In the genomic region with DNA sequence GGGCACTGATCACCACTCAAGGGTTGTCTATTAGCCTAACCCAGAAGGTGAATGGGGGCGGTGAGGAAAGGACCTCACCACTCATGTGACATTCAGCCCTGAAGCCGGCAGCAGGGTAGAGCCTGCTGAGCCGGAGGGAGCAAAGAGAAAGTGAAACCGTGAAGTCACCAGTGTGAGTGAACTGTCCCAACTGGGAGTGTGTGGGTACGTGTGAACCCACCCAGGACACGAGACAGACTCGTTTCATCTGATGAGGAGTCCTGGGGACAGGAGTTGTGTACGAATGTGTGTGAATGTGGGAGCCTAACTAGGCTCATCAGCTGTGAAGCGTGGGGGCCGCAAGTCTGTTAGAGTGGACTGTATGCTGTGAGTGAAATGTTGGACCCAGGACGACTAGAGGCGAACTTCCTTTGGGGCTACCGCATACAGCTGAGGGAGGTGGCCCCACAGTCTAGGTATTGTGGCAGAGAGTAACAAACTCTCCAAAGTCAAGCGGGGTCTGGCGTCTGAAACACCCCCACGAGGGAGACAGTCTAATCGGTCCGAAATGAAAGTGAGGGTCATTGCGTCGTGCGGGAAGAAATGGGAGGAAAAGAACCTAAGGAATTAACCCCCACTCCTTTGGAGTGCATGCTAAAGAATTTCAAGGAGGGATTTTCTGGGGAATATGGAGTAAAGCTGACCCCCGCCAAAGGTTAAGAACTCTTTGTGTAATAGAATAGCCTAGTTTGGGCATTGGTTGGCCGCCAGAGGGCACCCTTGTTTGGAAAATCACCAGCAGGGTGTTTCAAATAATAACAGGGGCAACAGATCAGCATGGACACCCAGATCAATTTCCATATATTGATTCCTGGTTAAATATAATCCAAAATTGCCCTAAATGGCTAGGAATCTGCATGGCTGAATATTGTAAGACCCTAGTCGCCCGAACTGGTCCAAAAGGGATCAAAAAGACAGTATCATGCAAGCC, we compare ENCODE assay signal across 8 cellular contexts. TPM values are rescaled to one million over a fixed set of nuclear protein-coding genes. Genes with fewer than 3 reads are reported as not detected.
DNase-seq lines count a peak whose midpoint lies in the region; ATAC-seq and TF ChIP-seq lines count a peak whose summit lies in the region.

No MANE protein-coding gene starts in this region.

- peak overlapping the region; percentile 47 for H3K4me3 ChIP-seq in naive thymus-derived CD4-positive, alpha-beta T cell (ENCODE audit: low read length)
- H3K4me3 ChIP-seq in gastroesophageal sphincter (no peak overlapping the region), mammary epithelial cell (replicated peaks in 1 of 3; ENCODE audit: insufficient read depth in 1 of 3, low read depth in 2 of 3, low read length in 3 of 3) (no peak overlapping the region)

- TF ChIP-seq CTCF in GM12872 (IDR thresholded peaks at IDR 0.05; ENCODE audit: insufficient read depth, low read depth, low read length) (peak; percentile 62), gastroesophageal sphincter (IDR thresholded peaks at IDR 0.05) (no peak), mammary epithelial cell (conservative IDR thresholded peaks at IDR 0.05 in 1 of 2, IDR thresholded peaks at IDR 0.05 in 1 of 2; ENCODE audit: extremely low read depth in 1 of 2, insufficient read depth in 1 of 2, low read depth in 1 of 2, low read length in 2 of 2) (no peak)

- TF ChIP-seq POLR2A in gastroesophageal sphincter (IDR thresholded peaks at IDR 0.05), result no peak

- H3K79me2 ChIP-seq in mammary epithelial cell (ENCODE audit: insufficient read depth, low read length), result no peaks in the 10 kb centered on the region

- H3K4me1 Mint-ChIP-seq in activated naive CD4-positive, alpha-beta T cell treated with anti-CD3 and anti-CD28 coated beads, Interleukin-2, amount 10 ng/mL, durations not matched to agents 7 days and 5 days, result peaks cover 48% of the 10 kb centered on the region
- H3K4me1 Mint-ChIP-seq in naive thymus-derived CD4-positive, alpha-beta T cell, result peaks cover 0 to 83% (median 26%) of the 10 kb centered on the region in 7 donors

- H3K4me1 ChIP-seq in naive thymus-derived CD4-positive, alpha-beta T cell (ENCODE audit: control insufficient read depth in 2 of 2, insufficient read depth in 2 of 2, low read length in 2 of 2), result peaks cover 0 to 19% of the 10 kb centered on the region in 2 donors
- H3K4me1 ChIP-seq in gastroesophageal sphincter (no peaks in the 10 kb centered on the region), mammary epithelial cell (ENCODE audit: insufficient read depth, low read length) (no peaks in the 10 kb centered on the region)

- CTCF ChIA-PET in activated naive CD4-positive, alpha-beta T cell treated with anti-CD3 and anti-CD28 coated beads, Interleukin-2, amount 10 ng/mL, durations not matched to agents 7 days and 5 days (lab: Charles Lee), result interaction anchor here (1.0 to 1.6 kb wide), 5 partner anchors 9 to 62 kb away, joined by 3 to 7 read pairs (median 5); no protein-coding TSS in a partner anchor
- CTCF ChIA-PET in naive thymus-derived CD4-positive, alpha-beta T cell (lab: Charles Lee), result no interaction called here
- CTCF ChIA-PET in mammary epithelial cell (lab: Charles Lee; ENCODE audit: low non-redundant PET), result no interaction called here

- H4K20me1 ChIP-seq in mammary epithelial cell (ENCODE audit: insufficient read depth, low read length), result no peaks in the 10 kb centered on the region

- no TSS peak for BruUV-seq in mammary epithelial cell (replicated peaks; lab: Mats Ljungman, UMichigan)

- DNase-seq in activated naive CD4-positive, alpha-beta T cell treated with anti-CD3 and anti-CD28 coated beads, Interleukin-2, amount 10 ng/mL, durations not matched to agents 7 days and 5 days, result peak; percentile 56
- DNase-seq in naive thymus-derived CD4-positive, alpha-beta T cell, result peak in 4 of 9 donors; percentile 28 to 41 (median 38)
- no peak for DNase-seq in NCI-H446 treated with DMSO at 0.1 percent for 48 hours (lab: John Stamatoyannopoulos, UW)
- DNase-seq in mammary epithelial cell, result no peak

- no peaks in the 10 kb centered on the region for H3K27me3 ChIP-seq in naive thymus-derived CD4-positive, alpha-beta T cell (ENCODE audit: control insufficient read depth in 2 of 2, insufficient read depth in 2 of 2, low read length in 2 of 2)
- no peaks in the 10 kb centered on the region for H3K27me3 ChIP-seq in gastroesophageal sphincter
- H3K27me3 ChIP-seq in mammary epithelial cell (ENCODE audit: insufficient read depth, low read length), result no peaks in the 10 kb centered on the region

- peak; percentile 89 for ATAC-seq in naive thymus-derived CD4-positive, alpha-beta T cell
- ATAC-seq in gastroesophageal sphincter, result no peak
- ATAC-seq in GM18511 (IDR thresholded peaks at IDR 0.05; ENCODE audit: unreplicated experiment), result no peak

- in situ Hi-C loops in mammary epithelial cell (cut with MboI; ENCODE audit: low sequenced_read_pairs in 2 of 2), result no loop called here

- peak overlapping the region; percentile 94 for H3K27ac ChIP-seq in KOPT-K1 (ENCODE audit: low read depth, low read length, poor library complexity, severe bottlenecking)
- peak overlapping the region; percentile 67 for H3K27ac ChIP-seq in naive thymus-derived CD4-positive, alpha-beta T cell (ENCODE audit: low read depth, low read length)
- no peak overlapping the region for H3K27ac ChIP-seq in gastroesophageal sphincter
- H3K27ac ChIP-seq in mammary epithelial cell (ENCODE audit: insufficient read depth, low read depth, low read length), result no peak overlapping the region

- H3K36me3 ChIP-seq in KOPT-K1 (ENCODE audit: insufficient read depth, low read length) (peaks cover 40% of the 10 kb centered on the region), gastroesophageal sphincter (no peaks in the 10 kb centered on the region), mammary epithelial cell (ENCODE audit: insufficient read depth, low read length) (no peaks in the 10 kb centered on the region)
- peaks cover 0 to 4% (median 0%) of the 10 kb centered on the region in 3 experiments for H3K36me3 ChIP-seq in naive thymus-derived CD4-positive, alpha-beta T cell (ENCODE audit: control insufficient read depth in 2 of 3, insufficient read depth in 3 of 3, low read length in 3 of 3)

- H3K27ac Mint-ChIP-seq in activated naive CD4-positive, alpha-beta T cell treated with anti-CD3 and anti-CD28 coated beads, Interleukin-2, amount 10 ng/mL, durations not matched to agents 7 days and 5 days, result peak overlapping the region; percentile 91
- peak overlapping the region in 5 of 9 donors; percentile 90 to 95 (median 93) for H3K27ac Mint-ChIP-seq in naive thymus-derived CD4-positive, alpha-beta T cell

- no peak overlapping the region for H3K9ac ChIP-seq in mammary epithelial cell (ENCODE audit: insufficient read depth, low read length)

- H3K27me3 Mint-ChIP-seq in activated naive CD4-positive, alpha-beta T cell treated with anti-CD3 and anti-CD28 coated beads, Interleukin-2, amount 10 ng/mL, durations not matched to agents 7 days and 5 days, result no peaks in the 10 kb centered on the region
- no peaks in the 10 kb centered on the region for H3K27me3 Mint-ChIP-seq in naive thymus-derived CD4-positive, alpha-beta T cell

- TF ChIP-seq EP300 in gastroesophageal sphincter (IDR thresholded peaks at IDR 0.05), result no peak

- H3K36me3 Mint-ChIP-seq in activated naive CD4-positive, alpha-beta T cell treated with anti-CD3 and anti-CD28 coated beads, Interleukin-2, amount 10 ng/mL, durations not matched to agents 7 days and 5 days, result peaks cover 48% of the 10 kb centered on the region
- H3K36me3 Mint-ChIP-seq in naive thymus-derived CD4-positive, alpha-beta T cell, result peaks cover 0 to 46% (median 11%) of the 10 kb centered on the region in 5 donors

- H2AFZ ChIP-seq in mammary epithelial cell (ENCODE audit: low read depth, low read length), result no peak overlapping the region

- POLR2A ChIA-PET in naive thymus-derived CD4-positive, alpha-beta T cell (lab: Charles Lee), result interaction anchor here (0.6 kb wide), 1 partner anchor 33 kb away, joined by 4 read pairs; no protein-coding TSS in a partner anchor

- dilution Hi-C loops in mammary epithelial cell (cut with HindIII; ENCODE audit: low sequenced_read_pairs), result no loop called here

- H3K9me3 Mint-ChIP-seq in activated naive CD4-positive, alpha-beta T cell treated with anti-CD3 and anti-CD28 coated beads, Interleukin-2, amount 10 ng/mL, durations not matched to agents 7 days and 5 days, result peaks cover 14% of the 10 kb centered on the region
- peaks cover 0 to 33% (median 0%) of the 10 kb centered on the region in 11 donors for H3K9me3 Mint-ChIP-seq in naive thymus-derived CD4-positive, alpha-beta T cell

- intact Hi-C loops in naive thymus-derived CD4-positive, alpha-beta T cell (cut with micrococcal nuclease), result loop anchor here (1.0 to 10.0 kb wide), 5 partner anchors 41 to 301 kb away; a partner anchor contains a TSS
- intact Hi-C loops in mammary epithelial cell (cut with micrococcal nuclease), result no loop called here

- H3K9me3 ChIP-seq in KOPT-K1 (ENCODE audit: insufficient read depth, low read length, poor library complexity, severe bottlenecking) (peaks cover 18% of the 10 kb centered on the region), gastroesophageal sphincter (no peaks in the 10 kb centered on the region), mammary epithelial cell (replicated peaks; ENCODE audit: insufficient read depth, low read length) (no peaks in the 10 kb centered on the region)
- no peaks in the 10 kb centered on the region for H3K9me3 ChIP-seq in naive thymus-derived CD4-positive, alpha-beta T cell (ENCODE audit: control insufficient read depth in 2 of 3, low read length in 3 of 3)

- H3K4me3 Mint-ChIP-seq in activated naive CD4-positive, alpha-beta T cell treated with anti-CD3 and anti-CD28 coated beads, Interleukin-2, amount 10 ng/mL, durations not matched to agents 7 days and 5 days, result peak overlapping the region; percentile 80
- H3K4me3 Mint-ChIP-seq in naive thymus-derived CD4-positive, alpha-beta T cell, result peak overlapping the region in 5 of 10 donors; percentile 88 to 97 (median 91)

- 0% methylated on average over 1 of the region's 25 CpGs; no CpG with 5 or more reads in 1 of the 2 donors for WGBS in gastroesophageal sphincter (ENCODE audit: low coverage in 1 of 2), 2 donors
- WGBS in mammary epithelial cell (ENCODE audit: low coverage, missing lambda C conversion rate), result no CpG with 5 or more reads among the region's 25 CpGs

- no peak overlapping the region for H3K4me2 ChIP-seq in mammary epithelial cell (ENCODE audit: insufficient read depth, low read depth, low read length)

RNA-seq across cellular contexts. Expression of a gene that starts 43.6 kb away (rescaled TPM):
- total RNA-seq in naive thymus-derived CD4-positive, alpha-beta T cell, result 100 to 1,000 TPM in 1 of 5 experiments, 10 to 100 TPM in 4; 35.1 to 135 (median 77.8) TPM
- polyA plus RNA-seq in naive thymus-derived CD4-positive, alpha-beta T cell, result not detected
- 10 to 100 TPM in 2 of 4 donors, under 1 TPM in 1, not detected in 1; 0.07 to 58.7 (median 27.1) TPM for total RNA-seq in gastroesophageal sphincter
- not detected for total RNA-seq in mammary epithelial cell
- not detected for polyA plus RNA-seq in mammary epithelial cell
- not detected for polyA minus RNA-seq in mammary epithelial cell

Comparison
In these comparisons a context has a peak if more than half of its experiments do, and no peak if none do; other contexts are left out.
1. H3K27ac ChIP-seq: peak in KOPT-K1 (single experiment) and naive thymus-derived CD4-positive, alpha-beta T cell (single experiment); none in gastroesophageal sphincter (0 of 4) and mammary epithelial cell (single experiment).